Comparison of ENCODE assay signal across 14 cellular contexts in genomic region chr17:78180083-78180482, GRCh38. TPM values are rescaled to one million over a fixed set of nuclear protein-coding genes. Genes with fewer than 3 reads are reported as not detected.
DNase-seq lines count a peak whose midpoint lies in the region; ATAC-seq and TF ChIP-seq lines count a peak whose summit lies in the region.
"Had no signal": no experiment of that assay in that cellular context is flagged by ENCODE, and none has a peak within 500 bp of the region (broad histone marks: within the 10 kb centered on the region; RNA-seq: fewer than 3 reads in every experiment).

No MANE protein-coding gene starts in this region.

- no peak overlapping the region for H3K4me3 ChIP-seq in CD8-positive, alpha-beta memory T cell (ENCODE audit: low read length)
- H3K4me3 ChIP-seq in esophagus squamous epithelium (peak overlapping the region in 2 of 4 donors; percentile 1 to 23), gastrocnemius medialis (no peak overlapping the region)

- 58 to 63% methylated on average over 14 of the region's 14 CpGs for WGBS in esophagus squamous epithelium, 2 donors

- TF ChIP-seq CTCF in RWPE1 (conservative IDR thresholded peaks at IDR 0.05; ENCODE audit: low read depth) = no peak
- no peak for TF ChIP-seq CTCF in esophagus squamous epithelium (IDR thresholded peaks at IDR 0.05)
- no peak for TF ChIP-seq CTCF in gastrocnemius medialis (IDR thresholded peaks at IDR 0.05 in 4 of 5, conservative IDR thresholded peaks at IDR 0.05 in 1 of 5)

- peak overlapping the region in 7 of 8 donors; percentile 37 to 89 (median 68) for H3K27ac Mint-ChIP-seq in CD8-positive, alpha-beta memory T cell

- no peaks in the 10 kb centered on the region for H3K36me3 Mint-ChIP-seq in CD8-positive, alpha-beta memory T cell

- no peaks in the 10 kb centered on the region for H3K27me3 Mint-ChIP-seq in CD8-positive, alpha-beta memory T cell

- no peak overlapping the region for H3K27ac ChIP-seq in CD8-positive, alpha-beta memory T cell (ENCODE audit: low read depth, low read length)
- peak overlapping the region; percentile 66 for H3K27ac ChIP-seq in RWPE1
- H3K27ac ChIP-seq in esophagus squamous epithelium = peak overlapping the region; percentile 52 to 86 (median 70)
- peak overlapping the region; percentile 53 to 77 (median 57) for H3K27ac ChIP-seq in gastrocnemius medialis
- H3K27ac ChIP-seq: HL-60 had no signal

- no peaks in the 10 kb centered on the region for H3K27me3 ChIP-seq in CD8-positive, alpha-beta memory T cell (ENCODE audit: insufficient read depth, low read length, poor library complexity, severe bottlenecking)
- H3K27me3 ChIP-seq in esophagus squamous epithelium = no peaks in the 10 kb centered on the region
- no peaks in the 10 kb centered on the region for H3K27me3 ChIP-seq in gastrocnemius medialis

- no peak for DNase-seq in CD8-positive, alpha-beta memory T cell
- no peak for DNase-seq in RWPE1 (ENCODE audit: low spot score)
- no peak for DNase-seq in esophagus squamous epithelium (lab: John Stamatoyannopoulos, UW)
- no peak for DNase-seq in gastrocnemius medialis
- no peak for DNase-seq in HUDEP-2 (lab: John Stamatoyannopoulos, UW; ENCODE audit: unreplicated experiment in 76 of 76)
- no peak for DNase-seq in DMS53 (lab: John Stamatoyannopoulos, UW)
- DNase-seq in midbrain (lab: John Stamatoyannopoulos, UW) = no peak
- no peak for DNase-seq in activated effector memory CD4-positive, alpha-beta T cell treated with anti-CD3 and anti-CD28 coated beads, Interleukin-2, amount 50 U/mL, for 16 hours
- DNase-seq: activated effector memory CD4-positive, alpha-beta T cell treated with Interleukin-2 at 50 U/mL for 16 hours; Calu3; NK-92 treated with Interleukin-12 subunit alpha and Interleukin-12 subunit beta, amount 100 ng/mL, for 24 hours; T-helper 9 cell had no signal

- in situ Hi-C loops in gastrocnemius medialis (cut with MboI; ENCODE audit: low sequenced_read_pairs in 4 of 4) = loop anchor here in 1 of 4 donors (10.0 kb wide), 1 partner anchor 65 kb away; no protein-coding TSS in a partner anchor

- peaks cover 13 to 28% (median 22%) of the 10 kb centered on the region in 3 donors for H3K4me1 Mint-ChIP-seq in CD8-positive, alpha-beta memory T cell

- H3K9me3 Mint-ChIP-seq in CD8-positive, alpha-beta memory T cell = no peaks in the 10 kb centered on the region

- no peak for ATAC-seq in gastrocnemius medialis

- intact Hi-C loops in esophagus squamous epithelium (cut with DNase I) = no loop called here
- intact Hi-C loops in gastrocnemius medialis (cut with DNase I; ENCODE audit: low total_unique reads) = no loop called here

- no peaks in the 10 kb centered on the region for H3K36me3 ChIP-seq in CD8-positive, alpha-beta memory T cell (ENCODE audit: insufficient read depth, low read length)
- H3K36me3 ChIP-seq in esophagus squamous epithelium = no peaks in the 10 kb centered on the region
- H3K36me3 ChIP-seq in gastrocnemius medialis = no peaks in the 10 kb centered on the region

- H3K4me1 ChIP-seq in CD8-positive, alpha-beta memory T cell (ENCODE audit: insufficient read depth, low read length) = peaks cover 12% of the 10 kb centered on the region
- H3K4me1 ChIP-seq in esophagus squamous epithelium (peaks cover 19 to 60% (median 42%) of the 10 kb centered on the region in 3 donors), gastrocnemius medialis (peaks cover 24 to 40% of the 10 kb centered on the region in 2 donors)

- POLR2A ChIA-PET in CD8-positive, alpha-beta memory T cell (lab: Charles Lee) = no interaction called here
- POLR2A ChIA-PET in RWPE1 (lab: Yijun Ruan, JAX; ENCODE audit: low non-redundant PET) = no interaction called here

- peak overlapping the region; percentile 46 to 86 (median 65) for H3K4me3 Mint-ChIP-seq in CD8-positive, alpha-beta memory T cell

- no peaks in the 10 kb centered on the region for H3K9me3 ChIP-seq in CD8-positive, alpha-beta memory T cell (ENCODE audit: low read length)
- H3K9me3 ChIP-seq in esophagus squamous epithelium (no peaks in the 10 kb centered on the region), gastrocnemius medialis (no peaks in the 10 kb centered on the region)

- no peak for TF ChIP-seq POLR2A in esophagus squamous epithelium (IDR thresholded peaks at IDR 0.05)
- no peak for TF ChIP-seq POLR2A in gastrocnemius medialis (IDR thresholded peaks at IDR 0.05)

- CTCF ChIA-PET in CD8-positive, alpha-beta memory T cell (lab: Charles Lee) = interaction anchor here (0.6 to 1.5 kb wide), 4 partner anchors 27 to 52 kb away, joined by 3 to 4 read pairs (median 4); partner anchors contain the start of gene TMC6
- CTCF ChIA-PET in RWPE1 (lab: Yijun Ruan, JAX) = interaction anchor here (1.7 kb wide), 1 partner anchor 68 kb away, joined by 6 read pairs; no protein-coding TSS in a partner anchor

RNA-seq across cellular contexts. Expression of gene TK1, which starts 6.8 kb away (rescaled TPM):
- 10 to 100 TPM; 84.4 to 86.2 TPM for total RNA-seq in CD8-positive, alpha-beta memory T cell
- polyA plus RNA-seq in CD8-positive, alpha-beta memory T cell = 2.2 TPM
- total RNA-seq in esophagus squamous epithelium = 10 to 100 TPM; 11.3 to 57.7 (median 34.3) TPM
- 1 to 10 TPM in 1 of 4 donors, under 1 TPM in 3; 0.22 to 2.1 (median 0.60) TPM for total RNA-seq in gastrocnemius medialis

RNA-seq across cellular contexts. Expression of gene AFMID, which starts 7.1 kb away (rescaled TPM):
- total RNA-seq in CD8-positive, alpha-beta memory T cell = 10 to 100 TPM; 24.7 to 30.2 TPM
- 1.4 TPM for polyA plus RNA-seq in CD8-positive, alpha-beta memory T cell
- total RNA-seq in esophagus squamous epithelium (10 to 100 TPM; 16.5 to 44.3 (median 30.3) TPM), gastrocnemius medialis (10 to 100 TPM; 11.7 to 14.3 (median 12.1) TPM)

RNA-seq across cellular contexts. Expression of gene SYNGR2, which starts 11.7 kb away (rescaled TPM):
- 100 to 1,000 TPM; 186 to 200 TPM for total RNA-seq in CD8-positive, alpha-beta memory T cell
- 140 TPM for polyA plus RNA-seq in CD8-positive, alpha-beta memory T cell
- total RNA-seq in esophagus squamous epithelium = 10 to 100 TPM; 41.2 to 93.9 (median 75.7) TPM
- 100 to 1,000 TPM; 104 to 218 (median 163) TPM for total RNA-seq in gastrocnemius medialis

RNA-seq across cellular contexts. Expression of gene C17orf99, which starts 33.9 kb away (rescaled TPM):
- not detected for total RNA-seq in CD8-positive, alpha-beta memory T cell
- polyA plus RNA-seq in CD8-positive, alpha-beta memory T cell = not detected
- total RNA-seq in esophagus squamous epithelium = under 1 TPM in 2 of 4 donors, not detected in 2; 0.19 to 0.21 TPM
- total RNA-seq in gastrocnemius medialis = not detected
- total RNA-seq: Calu3, omental fat pad had no signal

RNA-seq across cellular contexts. Expression of gene BIRC5, which starts 34.0 kb away (rescaled TPM):
- 10 to 100 TPM; 61.0 to 65.1 TPM for total RNA-seq in CD8-positive, alpha-beta memory T cell
- polyA plus RNA-seq in CD8-positive, alpha-beta memory T cell = 0.69 TPM
- total RNA-seq in esophagus squamous epithelium = 10 to 100 TPM in 2 of 4 donors, 1 to 10 TPM in 2; 6.6 to 33.6 (median 21.0) TPM
- 1 to 10 TPM in 1 of 4 donors, under 1 TPM in 1, not detected in 2; 0.44 to 3.3 TPM for total RNA-seq in gastrocnemius medialis
